Comparison of ENCODE assay signal across 10 cellular contexts in genomic region chr11:73252577-73253191, GRCh38. TPM values are rescaled to one million over a fixed set of nuclear protein-coding genes. Genes with fewer than 3 reads are reported as not detected.
A peak's percentile ranks its signal among the peaks of the same experiment; 100 is the strongest.
DNase-seq lines count a peak whose midpoint lies in the region; ATAC-seq and TF ChIP-seq lines count a peak whose summit lies in the region.
"Had no signal": no experiment of that assay in that cellular context is flagged by ENCODE, and none has a peak within 500 bp of the region (broad histone marks: within the 10 kb centered on the region; RNA-seq: fewer than 3 reads in every experiment).

No MANE protein-coding gene starts in this region.

- TF ChIP-seq CTCF in RWPE2 (IDR thresholded peaks at IDR 0.05; ENCODE audit: poor library complexity, severe bottlenecking) (peak; percentile 10), vagina (IDR thresholded peaks at IDR 0.05) (no peak)

- no peaks in the 10 kb centered on the region for H3K27me3 ChIP-seq in RWPE2 (ENCODE audit: insufficient read depth, poor library complexity, severe bottlenecking)
- H3K27me3 ChIP-seq in vagina: no peaks in the 10 kb centered on the region

- H3K27ac ChIP-seq in RWPE2 (ENCODE audit: poor library complexity, severe bottlenecking) (no peak overlapping the region), vagina (no peak overlapping the region)
- H3K27ac ChIP-seq: parathyroid adenoma had no signal

- TF ChIP-seq POLR2A in vagina (IDR thresholded peaks at IDR 0.05): no peak

- no peaks in the 10 kb centered on the region for H3K9me3 ChIP-seq in RWPE2 (ENCODE audit: severe bottlenecking)
- no peaks in the 10 kb centered on the region for H3K9me3 ChIP-seq in vagina

- peaks cover 3% of the 10 kb centered on the region for H3K4me1 ChIP-seq in RWPE2 (ENCODE audit: insufficient read depth, poor library complexity, severe bottlenecking)
- peaks cover 6% of the 10 kb centered on the region for H3K4me1 ChIP-seq in vagina
- H3K4me1 ChIP-seq: parathyroid adenoma had no signal

- H3K4me3 ChIP-seq in Jurkat, Clone E6-1 (ENCODE audit: low read length): no peak overlapping the region
- H3K4me3 ChIP-seq in RWPE2 (ENCODE audit: severe bottlenecking): no peak overlapping the region
- H3K4me3 ChIP-seq in vagina: no peak overlapping the region

- intact Hi-C loops in left colon (cut with DNase I, micrococcal nuclease) (no loop called here), vagina (cut with DNase I) (no loop called here)

- peak; percentile 56 for DNase-seq in NCI-H2107 treated with DMSO at 0.1 percent for 48 hours (lab: John Stamatoyannopoulos, UW; ENCODE audit: unreplicated experiment)
- DNase-seq in NCI-H2107 (lab: John Stamatoyannopoulos, UW): no peak
- DNase-seq in Jurkat, Clone E6-1 (ENCODE audit: low read depth, low spot score): peak; percentile 28
- no peak for DNase-seq in RWPE2 (ENCODE audit: low spot score)
- peak in 1 of 2 donors; percentile 14 for DNase-seq in left colon
- no peak for DNase-seq in NCI-H2196 treated with DMSO at 0.1 percent for 48 hours (lab: John Stamatoyannopoulos, UW; ENCODE audit: unreplicated experiment)
- DNase-seq in COLO829 (ENCODE audit: low spot score): no peak
- DNase-seq in vagina (ENCODE audit: extremely low spot score in 2 of 2): no peak

- H3K36me3 ChIP-seq in RWPE2 (ENCODE audit: low read depth): no peaks in the 10 kb centered on the region
- H3K36me3 ChIP-seq in vagina: no peaks in the 10 kb centered on the region

- ATAC-seq in RWPE2 (ENCODE audit: low read depth) (no peak), left colon (peak; percentile 43)
- ATAC-seq: esophagus mucosa had no signal

RNA-seq across cellular contexts. Expression of gene P2RY6, which starts 19.5 kb away (rescaled TPM):
- polyA plus RNA-seq in Jurkat, Clone E6-1 (2012; ENCODE audit: insufficient read depth, insufficient read length): not detected
- 1 to 10 TPM; 1.5 to 1.8 TPM for total RNA-seq in left colon
- 2.0 TPM for total RNA-seq in vagina

RNA-seq across cellular contexts. Expression of gene P2RY2, which starts 34.6 kb away (rescaled TPM):
- not detected for polyA plus RNA-seq in Jurkat, Clone E6-1 (2012; ENCODE audit: insufficient read depth, insufficient read length)
- total RNA-seq in left colon (10 to 100 TPM; 14.5 to 20.4 TPM), vagina (27.3 TPM)

RNA-seq across cellular contexts. Expression of gene ARHGEF17, which starts 55.4 kb away (rescaled TPM):
- 4.4 TPM for polyA plus RNA-seq in Jurkat, Clone E6-1 (2012; ENCODE audit: insufficient read depth, insufficient read length)
- total RNA-seq in left colon (10 to 100 TPM in 1 of 2 donors, 1 to 10 TPM in 1; 6.8 to 14.4 TPM), vagina (32.9 TPM)

Comparison
In these comparisons a context has a peak if more than half of its experiments do, and no peak if none do; other contexts are left out.
1. DNase-seq: peak in NCI-H2107 treated with DMSO at 0.1 percent for 48 hours (single experiment) and Jurkat, Clone E6-1 (single experiment); none in NCI-H2107 (single experiment), RWPE2 (single experiment), NCI-H2196 treated with DMSO at 0.1 percent for 48 hours (single experiment), COLO829 (single experiment) and vagina (0 of 2).